30 cellular contexts compared by ENCODE assay signal in genomic region chr5:72888595-72888994, GRCh38.
"Had no signal": no experiment of that assay in that cellular context is flagged by ENCODE, and none has a peak within 500 bp of the region (broad histone marks: within the 10 kb centered on the region; RNA-seq: fewer than 3 reads in every experiment).

No MANE protein-coding gene starts in this region.

- H3K27ac ChIP-seq: dorsolateral prefrontal cortex, esophagus muscularis mucosa, foreskin keratinocyte, gastroesophageal sphincter, heart left ventricle, hepatocyte, left lung, neutrophil, prostate gland, right atrium auricular region, thoracic aorta, tibial nerve, upper lobe of right lung, uterus had no signal

- H3K9me3 ChIP-seq: esophagus muscularis mucosa, gastroesophageal sphincter, heart left ventricle, left lung, mucosa of descending colon, neutrophil, prostate gland, right atrium auricular region, thoracic aorta, tibial nerve, upper lobe of right lung, uterus had no signal

- FAIRE-seq: colon, endothelial cell of umbilical vein had no signal

- H3K4me3 Mint-ChIP-seq: mesothelial cell of epicardium; naive B cell; natural killer cell treated with Interleukin-12 subunit alpha and Interleukin-12 subunit beta and Interleukin-15 and Interleukin-18, amount 100 ng/mL, for 72 hours; neural crest cell; stimulated activated effector memory CD8-positive, alpha-beta T cell treated with anti-CD3 and anti-CD28 coated beads, Interleukin-12 subunit alpha, Interleukin-12 subunit beta, amount 100 ng/mL, for 72 hours; stimulated activated naive CD8-positive, alpha-beta T cell treated with anti-CD3 and anti-CD28 coated beads, Interleukin-15, Interleukin-2, amounts not matched to agents 100 ng/mL and 50 ng/mL, for 24 hours had no signal

- H3K27ac Mint-ChIP-seq: mesothelial cell of epicardium; natural killer cell treated with Interleukin-12 subunit alpha and Interleukin-12 subunit beta and Interleukin-15 and Interleukin-18, amount 100 ng/mL, for 72 hours; stimulated activated effector memory CD8-positive, alpha-beta T cell treated with anti-CD3 and anti-CD28 coated beads, Interleukin-12 subunit alpha, Interleukin-12 subunit beta, amount 100 ng/mL, for 72 hours had no signal

- H3K27me3 ChIP-seq: dorsolateral prefrontal cortex, esophagus muscularis mucosa, foreskin keratinocyte, gastroesophageal sphincter, heart left ventricle, hepatocyte, left lung, neutrophil, right atrium auricular region, tibial nerve, upper lobe of right lung, uterus had no signal

- H3K4me1 Mint-ChIP-seq: naive B cell; neural crest cell; stimulated activated effector memory CD8-positive, alpha-beta T cell treated with anti-CD3 and anti-CD28 coated beads, Interleukin-12 subunit alpha, Interleukin-12 subunit beta, amount 100 ng/mL, for 72 hours had no signal

- H3K4me1 ChIP-seq: foreskin keratinocyte, left lung, tibial nerve, upper lobe of right lung, uterus had no signal

- H2AFZ ChIP-seq: hepatocyte had no signal

- H3K9me3 Mint-ChIP-seq: mesothelial cell of epicardium; naive B cell; natural killer cell treated with Interleukin-12 subunit alpha and Interleukin-12 subunit beta and Interleukin-15 and Interleukin-18, amount 100 ng/mL, for 72 hours; neural crest cell; stimulated activated effector memory CD8-positive, alpha-beta T cell treated with anti-CD3 and anti-CD28 coated beads, Interleukin-12 subunit alpha, Interleukin-12 subunit beta, amount 100 ng/mL, for 72 hours; stimulated activated naive CD8-positive, alpha-beta T cell treated with anti-CD3 and anti-CD28 coated beads, Interleukin-15, Interleukin-2, amounts not matched to agents 100 ng/mL and 50 ng/mL, for 24 hours had no signal

- DNase-seq: dorsolateral prefrontal cortex; effector CD4-positive, alpha-beta T cell; foreskin keratinocyte; heart left ventricle; left cardiac atrium; left lung; mesenchymal stem cell; mucosa of descending colon; naive B cell; stimulated activated CD4-positive, alpha-beta T cell treated with anti-CD3 and anti-CD28 coated beads, Interleukin-2, amount 100 ng/mL, for 24 hours; stimulated activated CD4-positive, alpha-beta T cell treated with anti-CD3 and anti-CD28 coated beads, Interleukin-4, amount 100 ng/mL, for 24 hours; upper lobe of right lung; uterus had no signal

- H3K4me3 ChIP-seq: dorsolateral prefrontal cortex, esophagus muscularis mucosa, gastroesophageal sphincter, heart left ventricle, hepatocyte, left lung, mucosa of descending colon, prostate gland, right atrium auricular region, smooth muscle cell, thoracic aorta, tibial nerve, upper lobe of right lung, uterus had no signal

- H3K36me3 ChIP-seq: uterus had no signal

- ATAC-seq: foreskin keratinocyte; gastroesophageal sphincter; heart left ventricle; left cardiac atrium; left lung; mucosa of descending colon; natural killer cell treated with Interleukin-12 subunit alpha and Interleukin-12 subunit beta and Interleukin-15 and Interleukin-18, amount 100 ng/mL, for 72 hours; sciatic nerve; stimulated activated effector memory CD8-positive, alpha-beta T cell treated with anti-CD3 and anti-CD28 coated beads, Interleukin-12 subunit alpha, Interleukin-12 subunit beta, amount 100 ng/mL, for 72 hours; upper lobe of right lung had no signal

- H3K27me3 Mint-ChIP-seq: naive B cell; natural killer cell treated with Interleukin-12 subunit alpha and Interleukin-12 subunit beta and Interleukin-15 and Interleukin-18, amount 100 ng/mL, for 72 hours; stimulated activated naive CD8-positive, alpha-beta T cell treated with anti-CD3 and anti-CD28 coated beads, Interleukin-15, Interleukin-2, amounts not matched to agents 100 ng/mL and 50 ng/mL, for 24 hours had no signal

- H3K4me2 ChIP-seq: hepatocyte, smooth muscle cell had no signal
